Comparison of ENCODE assay signal across 22 cellular contexts in genomic region chr10:4980793-4981192, GRCh38. TPM values are rescaled to one million over a fixed set of nuclear protein-coding genes. Genes with fewer than 3 reads are reported as not detected.
A peak's percentile ranks its signal among the peaks of the same experiment; 100 is the strongest.
DNase-seq lines count a peak whose midpoint lies in the region; ATAC-seq and TF ChIP-seq lines count a peak whose summit lies in the region.
"Had no signal": no experiment of that assay in that cellular context is flagged by ENCODE, and none has a peak within 500 bp of the region (broad histone marks: within the 10 kb centered on the region; RNA-seq: fewer than 3 reads in every experiment).

No MANE protein-coding gene starts in this region.

- H3K4me1 ChIP-seq in Caco-2, result peaks cover 13% of the 10 kb centered on the region
- peaks cover 41% of the 10 kb centered on the region for H3K4me1 ChIP-seq in body of pancreas
- peaks cover 15 to 31% of the 10 kb centered on the region in 2 donors for H3K4me1 ChIP-seq in thyroid gland

- no peaks in the 10 kb centered on the region; the same call in 1 of the 2 replicates for H3K9me3 ChIP-seq in Caco-2
- H3K9me3 ChIP-seq in body of pancreas, result no peaks in the 10 kb centered on the region
- H3K9me3 ChIP-seq in thyroid gland, result no peaks in the 10 kb centered on the region
- H3K9me3 ChIP-seq: HAP-1 had no signal

- intact Hi-C loops in Caco-2 (cut with micrococcal nuclease; ENCODE audit: unreplicated experiment) (loop anchor here (5.0 kb wide), 1 partner anchor 73 kb away; no protein-coding TSS in a partner anchor), body of pancreas (cut with DNase I) (no loop called here), thyroid gland (cut with DNase I) (loop anchor here (10.0 kb wide), 1 partner anchor 136 kb away; no protein-coding TSS in a partner anchor)
- intact Hi-C loops in activated CD4-positive, alpha-beta T cell treated with anti-CD3 and anti-CD28 coated beads for 36 hours (cut with DNase I, micrococcal nuclease), result no loop called here

- CTCF ChIA-PET in Caco-2 (lab: Charles Lee), result no interaction called here
- CTCF ChIA-PET in activated CD4-positive, alpha-beta T cell treated with anti-CD3 and anti-CD28 coated beads for 36 hours (lab: Charles Lee), result no interaction called here

- H3K36me3 ChIP-seq in Caco-2 (ENCODE audit: control insufficient read depth, insufficient read depth, low read length) (no peaks in the 10 kb centered on the region; the same call in none of the 2 replicates), body of pancreas (replicated peaks in 1 of 2; ENCODE audit: insufficient read depth in 1 of 2, low read depth in 2 of 2) (no peaks in the 10 kb centered on the region), thyroid gland (peaks cover 0 to 4% of the 10 kb centered on the region in 2 donors)
- H3K36me3 ChIP-seq: HAP-1 had no signal

- H3K27me3 ChIP-seq in Caco-2 (replicated peaks; ENCODE audit: control insufficient read depth, insufficient read depth, low read length), result no peaks in the 10 kb centered on the region
- H3K27me3 ChIP-seq in body of pancreas, result no peaks in the 10 kb centered on the region
- no peaks in the 10 kb centered on the region for H3K27me3 ChIP-seq in thyroid gland

- WGBS in body of pancreas, 2 donors, result 80 to 85% methylated on average over 2 of the region's 2 CpGs
- 94 to 96% methylated on average over 2 of the region's 2 CpGs for WGBS in thyroid gland, 2 donors

- TF ChIP-seq POLR2A in body of pancreas (IDR thresholded peaks at IDR 0.05), result no peak
- no peak for TF ChIP-seq POLR2A in thyroid gland (IDR thresholded peaks at IDR 0.05)

- no TSS peak for BruUV-seq in Caco-2 (replicated peaks; lab: Mats Ljungman, UMichigan)

- H3K27ac ChIP-seq in body of pancreas (peak overlapping the region; percentile 82 to 87 (median 86)), thyroid gland (peak overlapping the region in 2 of 3 donors; percentile 76 to 84)
- H3K27ac ChIP-seq: C4-2B, GM23248, HL-60 had no signal

- no peaks in the 10 kb centered on the region for H3K36me3 Mint-ChIP-seq in Caco-2 (ENCODE audit: insufficient read depth, unreplicated experiment)
- H3K36me3 Mint-ChIP-seq in activated CD4-positive, alpha-beta T cell treated with anti-CD3 and anti-CD28 coated beads for 36 hours (ENCODE audit: low read depth), result no peaks in the 10 kb centered on the region
- H3K36me3 Mint-ChIP-seq: IgD-negative memory B cell had no signal

- H3K4me3 Mint-ChIP-seq in Caco-2 (ENCODE audit: unreplicated experiment), result no peak overlapping the region
- H3K4me3 Mint-ChIP-seq in activated CD4-positive, alpha-beta T cell treated with anti-CD3 and anti-CD28 coated beads for 36 hours, result no peak overlapping the region
- H3K4me3 Mint-ChIP-seq: CD4-positive, alpha-beta T cell; IgD-negative memory B cell had no signal

- H3K4me1 Mint-ChIP-seq in Caco-2 (ENCODE audit: low read depth, unreplicated experiment), result peaks cover 19% of the 10 kb centered on the region
- no peaks in the 10 kb centered on the region for H3K4me1 Mint-ChIP-seq in activated CD4-positive, alpha-beta T cell treated with anti-CD3 and anti-CD28 coated beads for 36 hours
- H3K4me1 Mint-ChIP-seq: IgD-negative memory B cell had no signal

- ATAC-seq in body of pancreas, result no peak
- no peak for ATAC-seq in activated CD4-positive, alpha-beta T cell treated with anti-CD3 and anti-CD28 coated beads for 36 hours
- ATAC-seq in HG02642 (IDR thresholded peaks at IDR 0.05; ENCODE audit: poor library complexity, unreplicated experiment), result no peak
- ATAC-seq in GM18511 (IDR thresholded peaks at IDR 0.05; ENCODE audit: unreplicated experiment), result no peak
- ATAC-seq: GM12878 had no signal

- POLR2A ChIA-PET in Caco-2 (lab: Charles Lee), result no interaction called here
- POLR2A ChIA-PET in activated CD4-positive, alpha-beta T cell treated with anti-CD3 and anti-CD28 coated beads for 36 hours (lab: Charles Lee), result no interaction called here

- no peak for DNase-seq in Caco-2
- DNase-seq in OCI-M1 (lab: John Stamatoyannopoulos, UW), result peak; percentile 25
- DNase-seq in body of pancreas, result no peak
- DNase-seq in thyroid gland, result no peak
- no peak for DNase-seq in activated CD4-positive, alpha-beta T cell treated with anti-CD3 and anti-CD28 coated beads for 36 hours
- DNase-seq: ACHN; AML-193; CD4-positive, alpha-beta T cell; DMS 273 treated with DMSO at 0.1 percent for 48 hours; DMS53; DND-41; EL; GM23248; KG1 had no signal

- H3K27ac Mint-ChIP-seq in Caco-2 (ENCODE audit: unreplicated experiment), result peak overlapping the region; percentile 82
- H3K27ac Mint-ChIP-seq in activated CD4-positive, alpha-beta T cell treated with anti-CD3 and anti-CD28 coated beads for 36 hours, result no peak overlapping the region
- H3K27ac Mint-ChIP-seq: CD4-positive, alpha-beta T cell; IgD-negative memory B cell had no signal

- TF ChIP-seq CTCF in Caco-2 (IDR thresholded peaks at IDR 0.05; ENCODE audit: insufficient read depth in 1 of 2, low read depth in 1 of 2, low read length in 1 of 2, severe bottlenecking in 1 of 2, unreplicated experiment in 1 of 2), result no peak
- no peak for TF ChIP-seq CTCF in body of pancreas (IDR thresholded peaks at IDR 0.05)
- no peak for TF ChIP-seq CTCF in thyroid gland (IDR thresholded peaks at IDR 0.05)

- no peaks in the 10 kb centered on the region for H3K9me3 Mint-ChIP-seq in Caco-2 (ENCODE audit: unreplicated experiment)
- H3K9me3 Mint-ChIP-seq in activated CD4-positive, alpha-beta T cell treated with anti-CD3 and anti-CD28 coated beads for 36 hours (ENCODE audit: low read depth), result no peaks in the 10 kb centered on the region
- H3K9me3 Mint-ChIP-seq: CD4-positive, alpha-beta T cell; IgD-negative memory B cell had no signal

- H3K27me3 Mint-ChIP-seq in Caco-2 (ENCODE audit: insufficient read depth, unreplicated experiment), result no peaks in the 10 kb centered on the region
- H3K27me3 Mint-ChIP-seq in activated CD4-positive, alpha-beta T cell treated with anti-CD3 and anti-CD28 coated beads for 36 hours, result no peaks in the 10 kb centered on the region
- H3K27me3 Mint-ChIP-seq: CD4-positive, alpha-beta T cell had no signal

- no peak overlapping the region for H3K4me3 ChIP-seq in Caco-2 (ENCODE audit: low read depth, low read length)
- no peak overlapping the region for H3K4me3 ChIP-seq in body of pancreas
- no peak overlapping the region for H3K4me3 ChIP-seq in thyroid gland (replicated peaks in 1 of 3)
- H3K4me3 ChIP-seq: GM12878, GM23248, HAP-1 had no signal

RNA-seq across cellular contexts. Expression of gene AKR1C1, which starts 17.6 kb away (rescaled TPM):
- total RNA-seq in Caco-2 (2022) (27.1 and 28.4 TPM in 2 replicates), body of pancreas (10 to 100 TPM; 18.9 to 49.4 TPM), thyroid gland (100 to 1,000 TPM in 3 of 4 donors, 10 to 100 TPM in 1; 73.8 to 132 (median 121) TPM)
- total RNA-seq in activated CD4-positive, alpha-beta T cell treated with anti-CD3 and anti-CD28 coated beads for 36 hours, result under 1 TPM; 0.66 to 0.86 TPM

RNA-seq across cellular contexts. Expression of gene AKR1C2, which starts 22.9 kb away (rescaled TPM):
- total RNA-seq in Caco-2 (2022) (28.8 and 41.7 TPM in 2 replicates), body of pancreas (1 to 10 TPM; 3.1 to 5.6 TPM), thyroid gland (10 to 100 TPM; 48.2 to 59.9 (median 53.9) TPM)
- not detected for total RNA-seq in activated CD4-positive, alpha-beta T cell treated with anti-CD3 and anti-CD28 coated beads for 36 hours
- total RNA-seq: G401 had no signal

Comparison
In these comparisons a context has a peak if more than half of its experiments do, and no peak if none do; other contexts are left out.
1. RNA of gene AKR1C1, which starts 17.6 kb away (total RNA-seq): 73.8 to 132 TPM in thyroid gland, 18.9 to 49.4 TPM in body of pancreas and 27.1 to 28.4 TPM in Caco-2; 0.66 to 0.86 TPM in activated CD4-positive, alpha-beta T cell treated with anti-CD3 and anti-CD28 coated beads for 36 hours; every median in the first group is over 10 times any median in the second.
2. intact Hi-C loops: an anchor here in Caco-2 (5.0 kb wide) and thyroid gland (10.0 kb wide); none called in body of pancreas and activated CD4-positive, alpha-beta T cell treated with anti-CD3 and anti-CD28 coated beads for 36 hours.